ENCODE assay signal across 1 cellular context in genomic region chr9:127568971-127569818, GRCh38.
TF ChIP-seq lines count a peak whose summit lies in the region.

No MANE protein-coding gene starts in this region.

TF ChIP-seq in HepG2, 621 proteins besides CTCF, POLR2A, EP300 and RAD21 (continued from another document and continues in another):
- TF ChIP-seq ARID4A (CRISPR knock-in tag; IDR thresholded peaks at IDR 0.05; ENCODE audit: borderline replicate concordance) = peak; percentile 57; the same call in 1 of the 2 replicates
- 0 out of 2 replicates have a peak, but pooled peaks have one; percentile 17 for TF ChIP-seq POLR2G (IDR thresholded peaks at IDR 0.05; ENCODE audit: low read depth, low read length)
- TF ChIP-seq HNRNPL (IDR thresholded peaks at IDR 0.05; ENCODE audit: low read depth, low read length) = peak; percentile 97
- TF ChIP-seq RXRB (CRISPR knock-in tag; IDR thresholded peaks at IDR 0.05; ENCODE audit: borderline replicate concordance) = 0 out of 2 replicates have a peak, but pooled peaks have one; percentile 31
- TF ChIP-seq ZNF879 (CRISPR knock-in tag; IDR thresholded peaks at IDR 0.05) = no peak
- peak; percentile 9; the same call in 1 of the 2 replicates for TF ChIP-seq ZFX (CRISPR knock-in tag; IDR thresholded peaks at IDR 0.05; ENCODE audit: low read depth)
- peak; percentile 39; the same call in 1 of the 2 replicates for TF ChIP-seq MYC (CRISPR knock-in tag; IDR thresholded peaks at IDR 0.05; ENCODE audit: borderline replicate concordance)
- TF ChIP-seq ZNF687 (CRISPR knock-in tag; IDR thresholded peaks at IDR 0.05) = peak; percentile 71
- no peak for TF ChIP-seq ZNF652 (CRISPR knock-in tag; IDR thresholded peaks at IDR 0.05; ENCODE audit: borderline replicate concordance, low read depth)
- peak; percentile 40; the same call in 1 of the 2 replicates for TF ChIP-seq PHF20 (CRISPR knock-in tag; IDR thresholded peaks at IDR 0.05)
- 0 out of 2 replicates have a peak, but pooled peaks have one; percentile 13 for TF ChIP-seq HMGXB3 (CRISPR knock-in tag; IDR thresholded peaks at IDR 0.05; ENCODE audit: borderline replicate concordance)
- TF ChIP-seq HOXD1 (CRISPR knock-in tag; IDR thresholded peaks at IDR 0.05) = no peak
- peak; percentile 98 for TF ChIP-seq HIC2 (CRISPR knock-in tag; IDR thresholded peaks at IDR 0.05; ENCODE audit: low read depth)
- peak; percentile 34 for TF ChIP-seq PHF8 (CRISPR knock-in tag; IDR thresholded peaks at IDR 0.05)
- TF ChIP-seq SP1 (IDR thresholded peaks at IDR 0.05) = no peak
- peak; percentile 56 for TF ChIP-seq SP1 (CRISPR knock-in tag; IDR thresholded peaks at IDR 0.05)
- TF ChIP-seq ISX (CRISPR knock-in tag; conservative IDR thresholded peaks at IDR 0.05) = no peak
- no peak for TF ChIP-seq MIER3 (CRISPR knock-in tag; IDR thresholded peaks at IDR 0.05; ENCODE audit: borderline replicate concordance)
- no peak for TF ChIP-seq CBX1 (IDR thresholded peaks at IDR 0.05; ENCODE audit: low read depth)
- peak; percentile 39; the same call in 1 of the 2 replicates for TF ChIP-seq THRA (CRISPR knock-in tag; IDR thresholded peaks at IDR 0.05; ENCODE audit: borderline replicate concordance)
- no peak for TF ChIP-seq HES4 (CRISPR knock-in tag; IDR thresholded peaks at IDR 0.05; ENCODE audit: borderline replicate concordance)
- peak; percentile 8; the same call in 1 of the 2 replicates for TF ChIP-seq FOXP4 (CRISPR knock-in tag; IDR thresholded peaks at IDR 0.05)
- 0 out of 2 replicates have a peak, but pooled peaks have one; percentile 6 for TF ChIP-seq TAF1 (CRISPR knock-in tag; IDR thresholded peaks at IDR 0.05)
- peak; percentile 75 for TF ChIP-seq ZNF501 (CRISPR knock-in tag; IDR thresholded peaks at IDR 0.05)
- no peak for TF ChIP-seq ZUFSP (CRISPR knock-in tag; IDR thresholded peaks at IDR 0.05; ENCODE audit: borderline replicate concordance)
- TF ChIP-seq KDM5B (CRISPR knock-in tag; IDR thresholded peaks at IDR 0.05; ENCODE audit: borderline replicate concordance) = peak; percentile 20; the same call in 1 of the 2 replicates
- TF ChIP-seq CEBPB (IDR thresholded peaks at IDR 0.05; ENCODE audit: borderline replicate concordance, low read depth, low read length) = peak; percentile 81
- TF ChIP-seq FUBP1 (CRISPR knock-in tag; IDR thresholded peaks at IDR 0.05; ENCODE audit: borderline replicate concordance) = no peak
- TF ChIP-seq LCORL (IDR thresholded peaks at IDR 0.05) = no peak
- TF ChIP-seq LCORL (CRISPR knock-in tag; IDR thresholded peaks at IDR 0.05) = peak; percentile 50
